Comparison of ENCODE assay signal across 25 cellular contexts in the genomic region with DNA sequence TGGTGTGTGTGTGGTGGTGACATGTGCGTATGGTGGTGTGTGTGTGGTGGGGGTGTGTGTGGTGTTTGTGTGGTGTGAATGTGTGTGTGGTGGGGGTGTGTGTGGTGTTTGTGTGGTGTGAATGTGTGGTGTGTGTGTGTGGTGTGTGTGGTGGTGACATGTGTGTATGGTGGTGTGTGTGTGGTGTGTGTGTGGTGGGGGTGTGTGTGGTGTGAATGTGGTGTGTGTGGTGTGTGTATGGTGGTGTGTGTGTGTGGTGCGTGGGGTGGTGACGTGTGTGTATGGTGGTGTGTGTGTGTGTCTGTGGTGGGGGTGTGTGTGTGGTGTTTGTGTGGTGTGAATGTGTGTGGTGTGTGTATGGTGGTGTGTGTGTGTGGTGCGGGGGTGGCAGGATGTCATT.
"Had no signal": no experiment of that assay in that cellular context is flagged by ENCODE, and none has a peak within 500 bp of the region (broad histone marks: within the 10 kb centered on the region; RNA-seq: fewer than 3 reads in every experiment).

No MANE protein-coding gene starts in this region.

- H3K4me1 Mint-ChIP-seq: activated B cell treated with CpG ODN at 0.5 μM for 24 hours; activated CD4-positive, alpha-beta T cell treated with anti-CD3 and anti-CD28 coated beads, Interleukin-2, amount 10 ng/mL, durations not matched to agents 24 days and 14 days; activated naive CD8-positive, alpha-beta T cell treated with anti-CD3 and anti-CD28 coated beads, Interleukin-2, amount 10 ng/mL, durations not matched to agents 7 days and 5 days; T-cell had no signal

- H3K27ac Mint-ChIP-seq: activated B cell treated with CpG ODN at 0.5 μM for 24 hours; activated CD4-positive, alpha-beta memory T cell treated with anti-CD3 and anti-CD28 coated beads for 36 hours; activated CD4-positive, alpha-beta T cell treated with anti-CD3 and anti-CD28 coated beads, Interleukin-2, amount 10 ng/mL, durations not matched to agents 24 days and 14 days; activated naive CD8-positive, alpha-beta T cell treated with anti-CD3 and anti-CD28 coated beads, Interleukin-2, amount 10 ng/mL, durations not matched to agents 7 days and 5 days; activated T-cell treated with anti-CD3 and anti-CD28 coated beads, Interleukin-2, amount 50 U/mL, for 72 hours; activated T-helper 2 cell treated with anti-CD3 and anti-CD28 coated beads, Interferon-gamma antibody, Interleukin-2, Interleukin-4, amounts not matched to agents 10 μg/mL and 5 μg/mL and 100 μg/mL, durations not matched to agents 14 hours and 24 hours and 36 hours; T-cell had no signal

- H3K4me1 ChIP-seq: adrenal gland had no signal

- DNase-seq: activated B cell treated with CpG ODN at 0.5 μM for 24 hours; activated CD4-positive, alpha-beta memory T cell treated with anti-CD3 and anti-CD28 coated beads for 36 hours; activated CD4-positive, alpha-beta T cell treated with anti-CD3 and anti-CD28 coated beads for 1 hour; activated CD4-positive, alpha-beta T cell treated with anti-CD3 and anti-CD28 coated beads, Interleukin-2, amount 10 ng/mL, durations not matched to agents 24 days and 14 days; activated CD8-positive, alpha-beta memory T cell treated with anti-CD3 and anti-CD28 coated beads, Interleukin-2, amount 50 U/mL, for 4 hours; activated naive CD4-positive, alpha-beta T cell treated with anti-CD3 and anti-CD28 coated beads, Interleukin-2, amount 50 U/mL, for 16 hours; activated naive CD8-positive, alpha-beta T cell treated with anti-CD3 and anti-CD28 coated beads, Interleukin-2, amount 10 ng/mL, durations not matched to agents 7 days and 5 days; activated T-cell treated with anti-CD3 and anti-CD28 coated beads, Interleukin-2, amount 50 U/mL, for 72 hours; adrenal gland; anterior cingulate cortex; caudate nucleus; MM.1S; NCI-H1105; NCI-H1436 treated with DMSO at 0.1 percent for 48 hours; NCI-H187 treated with DMSO at 0.1 percent for 48 hours; NCI-H2081 treated with DMSO at 0.1 percent for 48 hours; NCI-H446; PC-3; SHP77 treated with DMSO at 0.1 percent for 48 hours; T-cell; T1000 had no signal

- H3K4me3 Mint-ChIP-seq: activated B cell treated with CpG ODN at 0.5 μM for 24 hours; activated CD4-positive, alpha-beta memory T cell treated with anti-CD3 and anti-CD28 coated beads for 36 hours; activated CD4-positive, alpha-beta T cell treated with anti-CD3 and anti-CD28 coated beads, Interleukin-2, amount 10 ng/mL, durations not matched to agents 24 days and 14 days; activated naive CD8-positive, alpha-beta T cell treated with anti-CD3 and anti-CD28 coated beads, Interleukin-2, amount 10 ng/mL, durations not matched to agents 7 days and 5 days; activated T-cell treated with anti-CD3 and anti-CD28 coated beads, Interleukin-2, amount 50 U/mL, for 72 hours; T-cell had no signal

- H3K27me3 ChIP-seq: adrenal gland had no signal

- FAIRE-seq: RCC 7860, TTC549 had no signal

- H3K9me3 ChIP-seq: adrenal gland had no signal

- ATAC-seq: activated T-cell treated with anti-CD3 and anti-CD28 coated beads, Interleukin-2, amount 50 U/mL, for 72 hours; PC-3; T-cell had no signal

- H3K36me3 ChIP-seq: adrenal gland had no signal

- H3K9me3 Mint-ChIP-seq: activated CD4-positive, alpha-beta memory T cell treated with anti-CD3 and anti-CD28 coated beads for 36 hours; activated CD4-positive, alpha-beta T cell treated with anti-CD3 and anti-CD28 coated beads, Interleukin-2, amount 10 ng/mL, durations not matched to agents 24 days and 14 days; activated naive CD8-positive, alpha-beta T cell treated with anti-CD3 and anti-CD28 coated beads, Interleukin-2, amount 10 ng/mL, durations not matched to agents 7 days and 5 days; activated T-helper 2 cell treated with anti-CD3 and anti-CD28 coated beads, Interferon-gamma antibody, Interleukin-2, Interleukin-4, amounts not matched to agents 10 μg/mL and 5 μg/mL and 100 μg/mL, durations not matched to agents 14 hours and 24 hours and 36 hours; T-cell had no signal

- H3K27ac ChIP-seq: adrenal gland, SK-N-MC had no signal

- H3K4me3 ChIP-seq: adrenal gland, SK-N-MC had no signal

- H3K27me3 Mint-ChIP-seq: activated B cell treated with CpG ODN at 0.5 μM for 24 hours; activated CD4-positive, alpha-beta memory T cell treated with anti-CD3 and anti-CD28 coated beads for 36 hours; activated CD4-positive, alpha-beta T cell treated with anti-CD3 and anti-CD28 coated beads, Interleukin-2, amount 10 ng/mL, durations not matched to agents 24 days and 14 days; activated naive CD8-positive, alpha-beta T cell treated with anti-CD3 and anti-CD28 coated beads, Interleukin-2, amount 10 ng/mL, durations not matched to agents 7 days and 5 days had no signal

- H3K36me3 Mint-ChIP-seq: activated CD4-positive, alpha-beta memory T cell treated with anti-CD3 and anti-CD28 coated beads for 36 hours; activated naive CD8-positive, alpha-beta T cell treated with anti-CD3 and anti-CD28 coated beads, Interleukin-2, amount 10 ng/mL, durations not matched to agents 7 days and 5 days; T-cell had no signal
